ENCODE assay signal across 8 cellular contexts in the genomic region with DNA sequence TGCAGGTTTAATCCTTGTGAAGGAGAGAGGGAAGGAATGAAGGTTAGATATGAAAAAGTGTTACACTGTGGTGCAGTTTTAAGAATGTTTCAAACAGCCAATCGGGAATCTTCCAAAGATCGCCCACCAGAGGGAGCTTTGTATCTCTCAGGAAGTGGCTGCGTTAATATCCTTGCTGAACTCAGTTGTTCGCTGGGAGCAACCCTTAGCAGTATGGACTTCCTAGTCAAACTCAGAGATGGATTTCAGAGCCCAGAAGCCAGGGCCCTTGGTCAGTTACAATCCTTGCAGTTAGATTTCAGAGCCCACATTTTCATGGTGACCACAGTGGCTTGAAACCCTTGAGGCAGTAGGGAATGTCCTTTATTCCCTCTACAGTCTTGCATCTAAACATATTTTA.
DNase-seq lines count a peak whose midpoint lies in the region; ATAC-seq and TF ChIP-seq lines count a peak whose summit lies in the region.

No MANE protein-coding gene starts in this region.

- no peaks in the 10 kb centered on the region for H3K27me3 Mint-ChIP-seq in activated naive CD4-positive, alpha-beta T cell treated with anti-CD3 and anti-CD28 coated beads, Interleukin-2, amount 10 ng/mL, durations not matched to agents 7 days and 5 days

- H3K79me1 ChIP-seq in mesendoderm (ENCODE audit: low read length): no peaks in the 10 kb centered on the region

- no peak overlapping the region for H3K18ac ChIP-seq in mesendoderm (ENCODE audit: low read length)

- H4K8ac ChIP-seq in mesendoderm (ENCODE audit: low read depth, low read length): no peak overlapping the region

- no peaks in the 10 kb centered on the region for H3K36me3 Mint-ChIP-seq in activated naive CD4-positive, alpha-beta T cell treated with anti-CD3 and anti-CD28 coated beads, Interleukin-2, amount 10 ng/mL, durations not matched to agents 7 days and 5 days

- H3K56ac ChIP-seq in mesendoderm (ENCODE audit: low read length): no peak overlapping the region

- H3K4me1 ChIP-seq in mesendoderm (ENCODE audit: control insufficient read depth, low read depth, low read length): no peaks in the 10 kb centered on the region

- no peak overlapping the region for H2BK5ac ChIP-seq in mesendoderm (ENCODE audit: low read length)

- WGBS in mesendoderm (ENCODE audit: extremely low coverage, insufficient coverage, low lambda C conversion rate): no CpG with 5 or more reads among the region's 4 CpGs

- ATAC-seq in GM21619 (IDR thresholded peaks at IDR 0.05; ENCODE audit: unreplicated experiment): peak; percentile 44
- no peak for ATAC-seq in GM19455 (IDR thresholded peaks at IDR 0.05; ENCODE audit: unreplicated experiment)

- H3K9me3 Mint-ChIP-seq in activated naive CD4-positive, alpha-beta T cell treated with anti-CD3 and anti-CD28 coated beads, Interleukin-2, amount 10 ng/mL, durations not matched to agents 7 days and 5 days: no peaks in the 10 kb centered on the region

- no peak overlapping the region for H2BK120ac ChIP-seq in mesendoderm (ENCODE audit: low read depth, low read length)

- H3K27me3 ChIP-seq in mesendoderm (ENCODE audit: insufficient read depth, low read length, poor library complexity): no peaks in the 10 kb centered on the region

- no peak overlapping the region for H3K4me3 Mint-ChIP-seq in activated naive CD4-positive, alpha-beta T cell treated with anti-CD3 and anti-CD28 coated beads, Interleukin-2, amount 10 ng/mL, durations not matched to agents 7 days and 5 days

- no peaks in the 10 kb centered on the region for H3K36me3 ChIP-seq in mesendoderm (ENCODE audit: control insufficient read depth, insufficient read depth, low read length)

- no peak overlapping the region for H4K5ac ChIP-seq in mesendoderm (ENCODE audit: low read length)

- H2AK5ac ChIP-seq in mesendoderm (ENCODE audit: low read length): no peak overlapping the region

- TF ChIP-seq CTCF in AG09319 (IDR thresholded peaks at IDR 0.05; ENCODE audit: low read depth, low read length) (peak; percentile 69), choroid plexus epithelial cell (conservative IDR thresholded peaks at IDR 0.05; ENCODE audit: low read depth, low read length) (peak; percentile 75), coronary artery (IDR thresholded peaks at IDR 0.05) (no peak)

- no peak overlapping the region for H2BK15ac ChIP-seq in mesendoderm (replicated peaks; ENCODE audit: low read depth)

- H3K4me3 ChIP-seq in choroid plexus epithelial cell (ENCODE audit: low read depth, low read length): no peak overlapping the region
- no peak overlapping the region for H3K4me3 ChIP-seq in mesendoderm (ENCODE audit: low read length)
- H3K4me3 ChIP-seq in coronary artery: no peak overlapping the region

- no peaks in the 10 kb centered on the region for H3K79me2 ChIP-seq in mesendoderm (ENCODE audit: control insufficient read depth, insufficient read depth, low read length)

- no peak overlapping the region for H3K9ac ChIP-seq in mesendoderm (ENCODE audit: low read length)

- CTCF ChIA-PET in activated naive CD4-positive, alpha-beta T cell treated with anti-CD3 and anti-CD28 coated beads, Interleukin-2, amount 10 ng/mL, durations not matched to agents 7 days and 5 days (lab: Charles Lee): interaction anchor here (1.0 kb wide), 1 partner anchor 471 kb away, joined by 4 read pairs; no protein-coding TSS in a partner anchor

- no peak overlapping the region for H3K27ac ChIP-seq in mesendoderm (ENCODE audit: low read depth, low read length)
- no peak overlapping the region for H3K27ac ChIP-seq in coronary artery

- H3K4me1 Mint-ChIP-seq in activated naive CD4-positive, alpha-beta T cell treated with anti-CD3 and anti-CD28 coated beads, Interleukin-2, amount 10 ng/mL, durations not matched to agents 7 days and 5 days: no peaks in the 10 kb centered on the region

- no peak overlapping the region for H3K4ac ChIP-seq in mesendoderm (ENCODE audit: low read depth, low read length)

- H3K27ac Mint-ChIP-seq in activated naive CD4-positive, alpha-beta T cell treated with anti-CD3 and anti-CD28 coated beads, Interleukin-2, amount 10 ng/mL, durations not matched to agents 7 days and 5 days: no peak overlapping the region

- no peak overlapping the region for H3K23ac ChIP-seq in mesendoderm (ENCODE audit: low read length)

- no peak overlapping the region for H3K4me2 ChIP-seq in mesendoderm (ENCODE audit: low read length)

- DNase-seq in AG09319 (ENCODE audit: extremely low read depth, low read depth): peak; percentile 23
- DNase-seq in NCI-H69 (lab: John Stamatoyannopoulos, UW): peak; percentile 71
- DNase-seq in choroid plexus epithelial cell (ENCODE audit: low read depth): peak; percentile 72
- DNase-seq in mesendoderm: peak; percentile 79
- no peak for DNase-seq in activated naive CD4-positive, alpha-beta T cell treated with anti-CD3 and anti-CD28 coated beads, Interleukin-2, amount 10 ng/mL, durations not matched to agents 7 days and 5 days
- DNase-seq in coronary artery (ENCODE audit: low spot score): no peak

Comparison
In these comparisons a context has a peak if more than half of its experiments do, and no peak if none do; other contexts are left out.
1. DNase-seq: peak in AG09319 (single experiment), NCI-H69 (single experiment), choroid plexus epithelial cell (single experiment) and mesendoderm (single experiment); none in activated naive CD4-positive, alpha-beta T cell treated with anti-CD3 and anti-CD28 coated beads, Interleukin-2, amount 10 ng/mL, durations not matched to agents 7 days and 5 days (single experiment) and coronary artery (single experiment).